ENCODE assay signal across 11 cellular contexts in the genomic region with DNA sequence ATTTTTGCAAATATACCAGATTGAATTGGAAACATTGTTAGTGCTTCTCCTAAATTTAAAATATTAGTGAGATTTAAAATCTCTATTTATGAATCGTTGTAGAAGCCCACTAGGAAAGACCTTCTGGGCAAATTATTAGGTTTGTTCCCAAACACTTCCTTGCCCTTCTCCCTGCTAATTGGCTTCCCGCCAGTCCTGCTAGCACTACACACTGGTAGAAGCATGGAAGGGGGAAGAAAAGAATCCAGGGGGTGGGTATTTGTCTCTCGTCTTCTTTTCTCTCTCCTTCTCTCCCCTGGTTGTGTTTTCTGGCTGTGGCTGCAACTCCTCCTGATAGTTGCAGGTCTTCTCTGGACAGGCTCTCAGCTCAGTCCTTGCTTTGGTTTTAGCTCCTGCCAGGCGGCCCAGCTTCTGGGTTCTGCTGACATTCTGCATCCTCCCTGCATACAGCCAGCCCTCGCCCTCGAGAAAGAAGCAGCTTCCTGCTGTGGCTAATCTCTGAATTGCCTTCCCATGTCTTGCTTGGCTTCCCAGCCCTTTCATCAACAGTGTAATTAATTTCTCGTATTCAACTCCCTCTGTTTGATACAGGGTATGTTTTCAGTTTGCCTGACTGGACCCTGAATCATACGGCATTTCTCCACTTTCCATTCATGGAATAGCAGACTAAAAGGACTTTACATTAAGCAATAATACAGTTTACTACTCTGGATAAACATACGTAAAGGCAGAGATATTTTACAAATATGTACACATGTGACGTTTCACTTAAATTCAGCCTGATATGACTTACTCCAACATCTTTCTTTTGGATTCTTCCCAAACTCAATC. TPM values are rescaled to one million over a fixed set of nuclear protein-coding genes. Genes with fewer than 3 reads are reported as not detected.
A peak's percentile ranks its signal among the peaks of the same experiment; 100 is the strongest.
DNase-seq lines count a peak whose midpoint lies in the region; ATAC-seq and TF ChIP-seq lines count a peak whose summit lies in the region.
"Had no signal": no experiment of that assay in that cellular context is flagged by ENCODE, and none has a peak within 500 bp of the region (broad histone marks: within the 10 kb centered on the region; RNA-seq: fewer than 3 reads in every experiment).

No MANE protein-coding gene starts in this region.

- WGBS in SK-N-SH (ENCODE audit: low lambda C conversion rate) = 56% methylated on average over 10 of the region's 10 CpGs

- peak overlapping the region in 1 of 2 experiments; percentile 53; a peak in 2 of 4 replicates for H3K27ac ChIP-seq in SK-N-SH (ENCODE audit: low read depth in 2 of 2, low read length in 1 of 2)

- H3K79me2 ChIP-seq in SK-N-SH (ENCODE audit: insufficient read depth) = no peaks in the 10 kb centered on the region

- no peak overlapping the region for H3K4me3 Mint-ChIP-seq in T-helper 2 cell treated with Interferon-gamma antibody and Interleukin-4, amounts not matched to agents 5 μg/mL and 100 μg/mL, for 36 hours
- H3K4me3 Mint-ChIP-seq: activated B cell treated with CpG ODN at 0.5 μM for 24 hours; activated naive CD8-positive, alpha-beta T cell treated with anti-CD3 and anti-CD28 coated beads, Interleukin-2, amount 10 ng/mL, durations not matched to agents 7 days and 5 days had no signal

- H3F3A ChIP-seq in SK-N-SH (replicated peaks; ENCODE audit: insufficient read depth) = no peaks in the 10 kb centered on the region

- no peaks in the 10 kb centered on the region for H3K9me2 ChIP-seq in SK-N-SH

- H3K4me1 ChIP-seq in SK-N-SH (ENCODE audit: control insufficient read depth in 1 of 2, insufficient read depth in 2 of 2, low read depth in 1 of 2, low read length in 1 of 2) (peaks cover 0 to 7% of the 10 kb centered on the region in 2 experiments; a peak in 2 of 4 replicates), skeletal muscle satellite cell (ENCODE audit: control insufficient read depth, insufficient read depth, low read length) (peaks cover 22% of the 10 kb centered on the region)

- TF ChIP-seq EP300 in SK-N-SH (IDR thresholded peaks at IDR 0.05; ENCODE audit: borderline replicate concordance in 1 of 2, low read depth in 1 of 2, low read length in 1 of 2) = no peak; a peak in 1 of 4 replicates

- no peak for TF ChIP-seq CTCF in SK-N-SH (IDR thresholded peaks at IDR 0.05)
- no peak for TF ChIP-seq CTCF in foreskin fibroblast (IDR thresholded peaks at IDR 0.05; ENCODE audit: low read depth, low read length)

- H3K9me3 ChIP-seq in SK-N-SH (no peaks in the 10 kb centered on the region), skeletal muscle satellite cell (replicated peaks; ENCODE audit: low read length) (no peaks in the 10 kb centered on the region)

- CTCF ChIA-PET in SK-N-SH (lab: Yijun Ruan, JAX) = interaction anchor here (1.5 kb wide), 1 partner anchor 14 kb away, joined by 4 read pairs; no protein-coding TSS in a partner anchor

- no peak for ATAC-seq in GM18858 (IDR thresholded peaks at IDR 0.05; ENCODE audit: unreplicated experiment)

- no peaks in the 10 kb centered on the region for H4K20me1 ChIP-seq in SK-N-SH (ENCODE audit: insufficient read depth)

- no peaks in the 10 kb centered on the region for H3K36me3 ChIP-seq in SK-N-SH (replicated peaks in 1 of 2; ENCODE audit: control insufficient read depth in 1 of 2, insufficient read depth in 2 of 2, low read length in 1 of 2)
- H3K36me3 ChIP-seq in skeletal muscle satellite cell (ENCODE audit: insufficient read depth, low read length) = no peaks in the 10 kb centered on the region

- H3K9me3 Mint-ChIP-seq in T-helper 2 cell treated with Interferon-gamma antibody and Interleukin-4, amounts not matched to agents 5 μg/mL and 100 μg/mL, for 36 hours = no peaks in the 10 kb centered on the region
- H3K9me3 Mint-ChIP-seq: activated B cell treated with CpG ODN at 0.5 μM for 24 hours; activated naive CD8-positive, alpha-beta T cell treated with anti-CD3 and anti-CD28 coated beads, Interleukin-2, amount 10 ng/mL, durations not matched to agents 7 days and 5 days had no signal

- no peaks in the 10 kb centered on the region for H3K36me3 Mint-ChIP-seq in T-helper 2 cell treated with Interferon-gamma antibody and Interleukin-4, amounts not matched to agents 5 μg/mL and 100 μg/mL, for 36 hours (ENCODE audit: low read depth)
- H3K36me3 Mint-ChIP-seq: activated naive CD8-positive, alpha-beta T cell treated with anti-CD3 and anti-CD28 coated beads, Interleukin-2, amount 10 ng/mL, durations not matched to agents 7 days and 5 days had no signal

- H2AFZ ChIP-seq in SK-N-SH (ENCODE audit: low read depth) = no peak overlapping the region

- POLR2A ChIA-PET in SK-N-SH (lab: Yijun Ruan, JAX) = no interaction called here

- peaks cover 7% of the 10 kb centered on the region for H3K27me3 Mint-ChIP-seq in T-helper 2 cell treated with Interferon-gamma antibody and Interleukin-4, amounts not matched to agents 5 μg/mL and 100 μg/mL, for 36 hours (ENCODE audit: low read depth)

- H3K4me3 ChIP-seq in SK-N-SH (ENCODE audit: low read depth in 2 of 2, low read length in 1 of 2) (no peak overlapping the region), foreskin fibroblast (ENCODE audit: low read depth in 1 of 2, low read length in 2 of 2) (peak overlapping the region; percentile 1 to 25), skeletal muscle satellite cell (ENCODE audit: low read length) (no peak overlapping the region)

- DNase-seq in NCI-H1092 treated with DMSO at 0.1 percent for 48 hours (lab: John Stamatoyannopoulos, UW) (peak; percentile 4), NCI-H1092 (lab: John Stamatoyannopoulos, UW) (no peak), SK-N-SH (peak; percentile 50), foreskin fibroblast (peak; percentile 75 to 76), NCI-H2196 (lab: John Stamatoyannopoulos, UW; ENCODE audit: unreplicated experiment) (no peak)
- no peak for DNase-seq in T-helper 2 cell treated with Interferon-gamma antibody and Interleukin-4, amounts not matched to agents 5 μg/mL and 100 μg/mL, for 36 hours (ENCODE audit: low spot score)
- DNase-seq: activated B cell treated with CpG ODN at 0.5 μM for 24 hours; activated naive CD8-positive, alpha-beta T cell treated with anti-CD3 and anti-CD28 coated beads, Interleukin-2, amount 10 ng/mL, durations not matched to agents 7 days and 5 days; NCI-H526 had no signal

- H3K4me1 Mint-ChIP-seq in T-helper 2 cell treated with Interferon-gamma antibody and Interleukin-4, amounts not matched to agents 5 μg/mL and 100 μg/mL, for 36 hours (ENCODE audit: low read depth) = no peaks in the 10 kb centered on the region
- H3K4me1 Mint-ChIP-seq: activated B cell treated with CpG ODN at 0.5 μM for 24 hours; activated naive CD8-positive, alpha-beta T cell treated with anti-CD3 and anti-CD28 coated beads, Interleukin-2, amount 10 ng/mL, durations not matched to agents 7 days and 5 days had no signal

- H3K27me3 ChIP-seq in SK-N-SH (ENCODE audit: insufficient read depth) = no peaks in the 10 kb centered on the region
- no peaks in the 10 kb centered on the region for H3K27me3 ChIP-seq in skeletal muscle satellite cell (ENCODE audit: control insufficient read depth, insufficient read depth, low read length)

- H3K4me2 ChIP-seq in SK-N-SH (no peak overlapping the region), skeletal muscle satellite cell (ENCODE audit: low read length) (peak overlapping the region; percentile 63)

- no peak for TF ChIP-seq RAD21 in SK-N-SH (IDR thresholded peaks at IDR 0.05; ENCODE audit: low read length)

- H3K27ac Mint-ChIP-seq in T-helper 2 cell treated with Interferon-gamma antibody and Interleukin-4, amounts not matched to agents 5 μg/mL and 100 μg/mL, for 36 hours = no peak overlapping the region
- H3K27ac Mint-ChIP-seq: activated B cell treated with CpG ODN at 0.5 μM for 24 hours; activated naive CD8-positive, alpha-beta T cell treated with anti-CD3 and anti-CD28 coated beads, Interleukin-2, amount 10 ng/mL, durations not matched to agents 7 days and 5 days had no signal

- H3K9ac ChIP-seq in SK-N-SH (no peak overlapping the region), skeletal muscle satellite cell (ENCODE audit: low read depth, low read length) (peak overlapping the region; percentile 54)

TF ChIP-seq in SK-N-SH, 30 proteins besides CTCF, POLR2A, EP300 and RAD21:
- TF ChIP-seq JUND (IDR thresholded peaks at IDR 0.05) (no peak), RCOR1 (IDR thresholded peaks at IDR 0.05; ENCODE audit: low read length) (no peak), TEAD4 (IDR thresholded peaks at IDR 0.05; ENCODE audit: borderline replicate concordance, insufficient read depth) (no peak), SMC3 (IDR thresholded peaks at IDR 0.05; ENCODE audit: low read depth, low read length) (no peak), GABPA (IDR thresholded peaks at IDR 0.05; ENCODE audit: low read depth) (no peak), EZH2phosphoT487 (IDR thresholded peaks at IDR 0.05; ENCODE audit: borderline replicate concordance, low read depth) (no peak)

RNA-seq across cellular contexts. Expression of gene PARD3B, which starts 6.9 kb away (rescaled TPM):
- polyA plus RNA-seq in SK-N-SH (2012; rRNA removed) = 0.87 and 0.89 TPM in 2 replicates
- 0.89 and 0.99 TPM in 2 replicates for polyA plus RNA-seq in SK-N-SH (2012; cell fraction: cytosol; rRNA removed)
- 1.1 and 1.4 TPM in 2 replicates for polyA plus RNA-seq in SK-N-SH (2012; cell fraction: nucleus; rRNA removed)
- total RNA-seq in skeletal muscle satellite cell (2012; rRNA removed) = 1.8 and 2.8 TPM in 2 replicates
- total RNA-seq: activated B cell treated with CpG ODN at 0.5 μM for 24 hours had no signal

Comparison
In these comparisons a context has a peak if more than half of its experiments do, and no peak if none do; other contexts are left out.
1. DNase-seq: peak in NCI-H1092 treated with DMSO at 0.1 percent for 48 hours (single experiment), SK-N-SH (single experiment) and foreskin fibroblast (2 of 2); none in NCI-H1092 (single experiment), T-helper 2 cell treated with Interferon-gamma antibody and Interleukin-4, amounts not matched to agents 5 μg/mL and 100 μg/mL, for 36 hours (single experiment) and NCI-H2196 (single experiment).
2. H3K4me3 ChIP-seq: peak in foreskin fibroblast (2 of 2); none in SK-N-SH (0 of 2) and skeletal muscle satellite cell (single experiment).